In the genomic region with DNA sequence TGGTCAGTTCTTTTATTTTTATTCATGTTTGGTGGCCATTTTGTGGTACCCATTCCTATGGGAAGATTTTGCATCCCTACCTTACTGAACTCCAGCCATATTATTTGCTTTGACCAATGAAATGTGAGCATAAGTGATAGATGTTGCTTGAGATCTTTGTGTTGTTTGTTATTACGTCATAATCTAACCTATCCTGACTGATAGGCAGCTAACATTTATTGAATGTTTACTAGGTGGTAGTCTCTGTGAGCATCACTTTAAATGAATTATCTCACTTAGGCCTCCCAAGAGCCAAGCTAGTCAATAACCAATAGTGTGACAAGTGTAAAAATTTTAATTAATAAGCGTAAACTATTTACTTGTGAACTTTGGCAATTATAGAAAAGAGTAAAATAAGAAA, we compare ENCODE assay signal across 19 cellular contexts. TPM values are rescaled to one million over a fixed set of nuclear protein-coding genes. Genes with fewer than 3 reads are reported as not detected.
A peak's percentile ranks its signal among the peaks of the same experiment; 100 is the strongest.
DNase-seq lines count a peak whose midpoint lies in the region; ATAC-seq, FAIRE-seq and TF ChIP-seq lines count a peak whose summit lies in the region.
"Had no signal": no experiment of that assay in that cellular context is flagged by ENCODE, and none has a peak within 500 bp of the region (broad histone marks: within the 10 kb centered on the region; RNA-seq: fewer than 3 reads in every experiment).

No MANE protein-coding gene starts in this region.

- H3K27ac ChIP-seq in HEK293 (ENCODE audit: extremely low read depth, low read depth, low read length) (no peak overlapping the region), Panc1 (ENCODE audit: low read length) (peak overlapping the region; percentile 49), H1 (ENCODE audit: low read depth, low read length) (no peak overlapping the region)

- DNase-seq in Panc1 (ENCODE audit: low read depth, low spot score) (no peak), H1 (ENCODE audit: low read depth in 1 of 2, low spot score in 2 of 2) (no peak), type B pancreatic cell (ENCODE audit: extremely low spot score, unreplicated experiment) (no peak), glomerular visceral epithelial cell (ENCODE audit: extremely low spot score) (no peak), NCI-H1417 (lab: John Stamatoyannopoulos, UW) (no peak)
- DNase-seq: C1 segment of cervical spinal cord; Calu3; CD4-positive, alpha-beta memory T cell; COR-L47; DMS53; DMS79 treated with DMSO at 0.1 percent for 48 hours; GF-D8; GOT3; H9; HFFc6 had no signal

- no peaks in the 10 kb centered on the region for H3K79me2 ChIP-seq in H1 (ENCODE audit: control insufficient read depth in 1 of 2, insufficient read depth in 2 of 2, low read length in 2 of 2)

- H3K36me3 ChIP-seq in HEK293 (ENCODE audit: control insufficient read depth in 2 of 2, insufficient read depth in 1 of 2, low read length in 2 of 2) = peaks cover 18% of the 10 kb centered on the region in 2 experiments
- peaks cover 20% of the 10 kb centered on the region; the same call in 1 of the 2 replicates for H3K36me3 ChIP-seq in Panc1 (ENCODE audit: control insufficient read depth, insufficient read depth, low read length)
- H3K36me3 ChIP-seq in H1 (ENCODE audit: control insufficient read depth in 2 of 4, insufficient read depth in 4 of 4, low read length in 3 of 4) = peaks cover 0 to 4% (median 2%) of the 10 kb centered on the region in 4 experiments; a peak in 3 of 8 replicates

- no peak for TF ChIP-seq CTCF in HEK293 (tag by site-specific recombination; IDR thresholded peaks at IDR 0.05)
- no peak for TF ChIP-seq CTCF in Panc1 (IDR thresholded peaks at IDR 0.05)
- TF ChIP-seq CTCF in H1 (IDR thresholded peaks at IDR 0.05; ENCODE audit: control extremely low read depth in 1 of 3, insufficient read depth in 1 of 3, low read depth in 1 of 3, low read length in 3 of 3) = no peak
- TF ChIP-seq CTCF in type B pancreatic cell (conservative IDR thresholded peaks at IDR 0.05) = no peak

- no peak overlapping the region for H4K91ac ChIP-seq in H1 (replicated peaks; ENCODE audit: insufficient read length, low read length)

- no peak overlapping the region for H4K5ac ChIP-seq in H1 (ENCODE audit: insufficient read length, low read depth, low read length)

- H3K18ac ChIP-seq in H1 (ENCODE audit: extremely low read depth, low read length) = no peak overlapping the region

- H2BK12ac ChIP-seq in H1 (ENCODE audit: low read depth, low read length) = no peak overlapping the region

- no peak overlapping the region for H3K4ac ChIP-seq in H1 (replicated peaks; ENCODE audit: insufficient read length, low read depth, low read length)

- H3K23me2 ChIP-seq in H1 (ENCODE audit: low read depth, low read length) = no peaks in the 10 kb centered on the region

- no peak for FAIRE-seq in H1 (lab: Jason Lieb, UNC)
- FAIRE-seq: GM12891, GM18507 had no signal

- no peak overlapping the region for H3K9ac ChIP-seq in H1 (replicated peaks in 1 of 4; ENCODE audit: extremely low read depth in 1 of 4, low read depth in 3 of 4, low read length in 3 of 4)

- H3K27me3 ChIP-seq in Panc1 (ENCODE audit: control insufficient read depth, insufficient read depth, low read length) (no peaks in the 10 kb centered on the region), H1 (replicated peaks in 1 of 4; ENCODE audit: control insufficient read depth in 3 of 4, extremely low read depth in 1 of 4, insufficient read depth in 3 of 4, low read length in 3 of 4) (no peaks in the 10 kb centered on the region)

- no TSS peak for BruUV-seq in Panc1 (replicated peaks; lab: Mats Ljungman, UMichigan)

- no peak overlapping the region for H3K56ac ChIP-seq in H1 (replicated peaks; ENCODE audit: insufficient read length, low read depth, low read length)

- TF ChIP-seq EP300 in H1 (IDR thresholded peaks at IDR 0.05; ENCODE audit: borderline replicate concordance in 1 of 2, low read depth in 2 of 2, low read length in 2 of 2) = no peak

- no peaks in the 10 kb centered on the region; the same call in 1 of the 2 replicates for H3K9me3 ChIP-seq in HEK293 (ENCODE audit: control insufficient read depth, insufficient read depth, low read depth, low read length)
- peaks cover 15% of the 10 kb centered on the region; the same call in 1 of the 2 replicates for H3K9me3 ChIP-seq in Panc1 (ENCODE audit: control insufficient read depth, insufficient read depth, low read depth, low read length)
- peaks cover 0 to 3% of the 10 kb centered on the region in 2 experiments; a peak in 3 of 4 replicates for H3K9me3 ChIP-seq in H1 (ENCODE audit: insufficient read depth in 2 of 2, low read depth in 1 of 2, low read length in 1 of 2)

- no peak overlapping the region for H2BK5ac ChIP-seq in H1 (ENCODE audit: low read depth, low read length)

- H3K4me1 Mint-ChIP-seq in type B pancreatic cell (ENCODE audit: unreplicated experiment) = no peaks in the 10 kb centered on the region
- H3K4me1 Mint-ChIP-seq: H9 had no signal

- no peak overlapping the region for H3K14ac ChIP-seq in H1 (ENCODE audit: insufficient read length)

- CTCF ChIA-PET in HEK293 (lab: Yijun Ruan, JAX) = interaction anchor here (0.6 to 5.5 kb wide), 10 partner anchors 9 to 675 kb away, joined by 3 to 37 read pairs (median 5); no protein-coding TSS in a partner anchor
- CTCF ChIA-PET in Panc1 (lab: Charles Lee) = interaction anchor here (0.5 kb wide), 1 partner anchor 69 kb away, joined by 4 read pairs; no protein-coding TSS in a partner anchor
- CTCF ChIA-PET in H1 (lab: Charles Lee; ENCODE audit: partially characterized antibody) = interaction anchor here (0.7 to 1.4 kb wide), 3 partner anchors 10 to 298 kb away, joined by 3 to 4 read pairs (median 3); no protein-coding TSS in a partner anchor

- H4K8ac ChIP-seq in H1 (ENCODE audit: extremely low read depth, insufficient read depth, low read length) = no peak overlapping the region

- no peak overlapping the region for H2AFZ ChIP-seq in H1 (ENCODE audit: low read length)

- TF ChIP-seq POLR2A in H1 (IDR thresholded peaks at IDR 0.05; ENCODE audit: control extremely low read depth in 1 of 2, low read depth in 2 of 2, low read length in 2 of 2) = no peak

- WGBS in H1 (ENCODE audit: extremely low coverage in 1 of 2, insufficient coverage in 1 of 2, insufficient read length in 1 of 2, insufficient replicate concordance in 2 of 2, low coverage in 1 of 2, low lambda C conversion rate in 2 of 2, missing lambda C conversion rate in 1 of 2), 2 experiments = 93% methylated on average over 2 of the region's 2 CpGs; no CpG with 5 or more reads in 1 of the 2 experiments

- H4K20me1 ChIP-seq in H1 (replicated peaks in 1 of 2; ENCODE audit: control insufficient read depth in 1 of 2, insufficient read depth in 2 of 2, low read length in 2 of 2) = no peaks in the 10 kb centered on the region

- H2BK20ac ChIP-seq in H1 (ENCODE audit: low read length) = no peak overlapping the region

- H3K27me3 Mint-ChIP-seq in type B pancreatic cell = no peaks in the 10 kb centered on the region
- H3K27me3 Mint-ChIP-seq: CD4-positive, alpha-beta memory T cell had no signal

- ATAC-seq in Panc1 = no peak
- ATAC-seq: HCT116 had no signal

- H3K4me3 ChIP-seq in HEK293 (ENCODE audit: low read depth, low read length) = no peak overlapping the region
- H3K4me3 ChIP-seq in Panc1 (ENCODE audit: low read depth in 2 of 2, low read length in 2 of 2) = no peak overlapping the region
- no peak overlapping the region for H3K4me3 ChIP-seq in H1 (ENCODE audit: extremely low read depth in 1 of 4, insufficient read depth in 2 of 4, low read depth in 3 of 4, low read length in 4 of 4)

- in situ Hi-C loops in Panc1 (cut with HindIII; ENCODE audit: low pct_unique_long_range_greater_than_20kb, low sequenced_read_pairs) = no loop called here

- no peak overlapping the region for H2BK120ac ChIP-seq in H1 (replicated peaks; ENCODE audit: low read depth, low read length)

- no peak overlapping the region for H3K4me2 ChIP-seq in H1 (ENCODE audit: insufficient read depth in 1 of 2, low read depth in 2 of 2, low read length in 2 of 2)

- peaks cover 23% of the 10 kb centered on the region for H3K36me3 Mint-ChIP-seq in type B pancreatic cell

- H3K9me3 Mint-ChIP-seq in type B pancreatic cell = no peaks in the 10 kb centered on the region
- H3K9me3 Mint-ChIP-seq: HFFc6 had no signal

- intact Hi-C loops in Panc1 (cut with micrococcal nuclease; ENCODE audit: unreplicated experiment) = no loop called here

- H3K4me3 Mint-ChIP-seq in type B pancreatic cell = no peak overlapping the region
- H3K4me3 Mint-ChIP-seq: CD4-positive, alpha-beta memory T cell; H9; HFFc6 had no signal

- no peak overlapping the region for H2AK5ac ChIP-seq in H1 (ENCODE audit: low read depth, low read length)

- H3K4me1 ChIP-seq in HEK293 (ENCODE audit: control insufficient read depth, insufficient read depth, low read length) = no peaks in the 10 kb centered on the region
- H3K4me1 ChIP-seq in Panc1 (ENCODE audit: control insufficient read depth, insufficient read depth, low read length) = peaks cover 5% of the 10 kb centered on the region; the same call in 1 of the 2 replicates
- no peaks in the 10 kb centered on the region for H3K4me1 ChIP-seq in H1 (replicated peaks in 1 of 4; ENCODE audit: control insufficient read depth in 3 of 4, insufficient read depth in 4 of 4, low read length in 3 of 4)

- no peaks in the 10 kb centered on the region for H3K79me1 ChIP-seq in H1 (ENCODE audit: low read depth, low read length)

- no peak overlapping the region for H2BK15ac ChIP-seq in H1 (ENCODE audit: low read length)

- POLR2A ChIA-PET in HEK293 (lab: Yijun Ruan, JAX) (no interaction called here), Panc1 (lab: Charles Lee) (no interaction called here), H1 (lab: Charles Lee; ENCODE audit: partially characterized antibody) (interaction anchor here (0.6 to 0.8 kb wide), 2 partner anchors 22 to 38 kb away, joined by 3 read pairs; a partner anchor contains a TSS)

- H3K23ac ChIP-seq in H1 (ENCODE audit: insufficient read length) = no peak overlapping the region

- no peak overlapping the region for H3K27ac Mint-ChIP-seq in type B pancreatic cell
- H3K27ac Mint-ChIP-seq: H9, HFFc6 had no signal

- TF ChIP-seq RAD21 in H1 (IDR thresholded peaks at IDR 0.05 in 1 of 2, conservative IDR thresholded peaks at IDR 0.05 in 1 of 2; ENCODE audit: low read depth in 2 of 2, low read length in 2 of 2) = no peak

RNA-seq across cellular contexts. Expression of a gene that starts 37.6 kb away (rescaled TPM):
- 281 TPM for total RNA-seq in Panc1 (2021; ENCODE audit: unreplicated experiment)
- 139 TPM for polyA plus RNA-seq in Panc1 (2012; ENCODE audit: insufficient read length)
- 92.6 and 92.7 TPM in 2 replicates for total RNA-seq in H1 (2021; fragmentation: NEBNext Ultra II Directional; extraction: Animal tissue kit (Norgen Biotek cat#: 25700))
- 28.1 and 45.0 TPM in 2 replicates for polyA plus RNA-seq in H1 (2011; rRNA removed)
- polyA plus RNA-seq in H1 (2011; cell fraction: cytosol; rRNA removed) = 44.4 TPM
- 31.9 TPM for polyA plus RNA-seq in H1 (2011; cell fraction: nucleus; rRNA removed)
- 49.1 to 67.3 TPM (median 56.1 TPM) in 4 replicates for polyA plus RNA-seq in H1 (2012, experiment 1 of 2)
- polyA plus RNA-seq in H1 (2012, experiment 2 of 2) = 15.1 TPM
- polyA plus RNA-seq in H1 (2013, experiment 1 of 2) = 87.8 TPM
- 96.9 TPM for polyA plus RNA-seq in H1 (2013, experiment 2 of 2)
- 97.5 and 109 TPM in 2 replicates for polyA minus RNA-seq in H1 (2011; rRNA and poly(A)+ RNA removed)
- 58.4 TPM for polyA minus RNA-seq in H1 (2011; cell fraction: cytosol; rRNA and poly(A)+ RNA removed)
- polyA minus RNA-seq in H1 (2011; cell fraction: nucleus; rRNA and poly(A)+ RNA removed) = 242 TPM
- 124 and 157 TPM in 2 replicates for total RNA-seq in type B pancreatic cell (ENCODE audit: low replicate concordance)

RNA-seq across cellular contexts. Expression of a gene that starts 37.8 kb away (rescaled TPM):
- total RNA-seq in Panc1 (2021; ENCODE audit: unreplicated experiment) = 40.2 TPM
- polyA plus RNA-seq in Panc1 (2012; ENCODE audit: insufficient read length) = 36.1 TPM
- 36.5 and 39.4 TPM in 2 replicates for total RNA-seq in H1 (2021; fragmentation: NEBNext Ultra II Directional; extraction: Animal tissue kit (Norgen Biotek cat#: 25700))
- 23.9 and 43.2 TPM in 2 replicates for polyA plus RNA-seq in H1 (2011; rRNA removed)
- 53.2 TPM for polyA plus RNA-seq in H1 (2011; cell fraction: cytosol; rRNA removed)
- polyA plus RNA-seq in H1 (2011; cell fraction: nucleus; rRNA removed) = 22.9 TPM
- polyA plus RNA-seq in H1 (2012, experiment 1 of 2) = 47.3 to 54.8 TPM (median 51.6 TPM) in 4 replicates
- polyA plus RNA-seq in H1 (2012, experiment 2 of 2) = 9.0 TPM
- 51.8 TPM for polyA plus RNA-seq in H1 (2013, experiment 1 of 2)
- polyA plus RNA-seq in H1 (2013, experiment 2 of 2) = 61.4 TPM
- 26.7 and 30.2 TPM in 2 replicates for polyA minus RNA-seq in H1 (2011; rRNA and poly(A)+ RNA removed)
- polyA minus RNA-seq in H1 (2011; cell fraction: cytosol; rRNA and poly(A)+ RNA removed) = 11.4 TPM
- polyA minus RNA-seq in H1 (2011; cell fraction: nucleus; rRNA and poly(A)+ RNA removed) = 30.5 TPM
- total RNA-seq in type B pancreatic cell (ENCODE audit: low replicate concordance) = 23.1 and 25.9 TPM in 2 replicates
